9 cellular contexts compared by ENCODE assay signal in the genomic region with DNA sequence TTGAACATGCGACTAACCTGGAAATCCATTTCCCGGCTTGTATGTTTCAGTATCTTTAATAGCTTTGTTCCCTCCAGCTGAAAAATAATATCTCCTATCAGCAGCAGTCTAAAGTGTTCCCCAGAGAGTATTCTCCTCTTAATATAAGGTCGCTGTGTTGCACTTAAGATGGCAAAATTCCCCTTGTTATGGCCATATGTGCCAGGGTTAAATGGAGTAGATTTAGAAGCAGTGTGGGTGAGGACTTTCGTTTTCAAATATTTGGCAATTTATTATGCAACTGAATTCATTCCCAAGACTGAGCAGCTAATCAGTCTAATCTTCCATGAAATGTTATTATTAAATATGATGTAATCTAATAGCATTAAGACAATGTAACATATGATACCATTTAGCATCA. TPM values are rescaled to one million over a fixed set of nuclear protein-coding genes. Genes with fewer than 3 reads are reported as not detected.
DNase-seq lines count a peak whose midpoint lies in the region; ATAC-seq and TF ChIP-seq lines count a peak whose summit lies in the region.
"Had no signal": no experiment of that assay in that cellular context is flagged by ENCODE, and none has a peak within 500 bp of the region (broad histone marks: within the 10 kb centered on the region; RNA-seq: fewer than 3 reads in every experiment).

No MANE protein-coding gene starts in this region.

- H3K4me3 Mint-ChIP-seq in activated T-cell treated with anti-CD3 and anti-CD28 coated beads, Interleukin-2, amount 50 U/mL, for 24 hours, result peak overlapping the region; percentile 48

- intact Hi-C loops in spleen (cut with DNase I; ENCODE audit: low total_unique reads) (no loop called here), posterior cingulate gyrus (cut with DNase I) (no loop called here)

- 49 to 54% (median 52%) methylated on average over 4 of the region's 4 CpGs for WGBS in spleen, 5 donors

- no peaks in the 10 kb centered on the region for H3K27me3 Mint-ChIP-seq in activated T-cell treated with anti-CD3 and anti-CD28 coated beads, Interleukin-2, amount 50 U/mL, for 24 hours

- peak overlapping the region; percentile 94 for H3K27ac Mint-ChIP-seq in activated T-cell treated with anti-CD3 and anti-CD28 coated beads, Interleukin-2, amount 50 U/mL, for 24 hours

- H3K9me3 ChIP-seq in spleen, result no peaks in the 10 kb centered on the region

- peak overlapping the region in 5 of 8 donors; percentile 19 to 65 (median 43) for H3K27ac ChIP-seq in spleen

- no peaks in the 10 kb centered on the region for H3K27me3 ChIP-seq in spleen (replicated peaks in 1 of 7)

- H3K9me3 Mint-ChIP-seq in activated T-cell treated with anti-CD3 and anti-CD28 coated beads, Interleukin-2, amount 50 U/mL, for 24 hours, result no peaks in the 10 kb centered on the region

- peak overlapping the region; percentile 7; the same call in 1 of the 2 replicates for H3K4me3 ChIP-seq in Jurkat, Clone E6-1 (ENCODE audit: low read length)
- no peak overlapping the region for H3K4me3 ChIP-seq in spleen

- peaks cover 0 to 59% (median 26%) of the 10 kb centered on the region in 6 donors for H3K4me1 ChIP-seq in spleen

- no peak for TF ChIP-seq CTCF in spleen (IDR thresholded peaks at IDR 0.05 in 8 of 11, conservative IDR thresholded peaks at IDR 0.05 in 3 of 11)

- H3K4me1 Mint-ChIP-seq in activated T-cell treated with anti-CD3 and anti-CD28 coated beads, Interleukin-2, amount 50 U/mL, for 24 hours (ENCODE audit: low read depth), result peaks cover 90% of the 10 kb centered on the region

- DNase-seq in activated T-cell treated with anti-CD3 and anti-CD28 coated beads, Interleukin-2, amount 50 U/mL, for 24 hours, result no peak
- no peak for DNase-seq in activated T-cell treated with anti-CD3 and anti-CD28 coated beads for 4 hours
- no peak for DNase-seq in Jurkat, Clone E6-1 (ENCODE audit: low read depth, low spot score)
- no peak for DNase-seq in spleen
- DNase-seq in posterior cingulate gyrus, result no peak
- no peak for DNase-seq in kidney tubule cell (ENCODE audit: low spot score)
- DNase-seq in cerebellar nuclear complex (lab: John Stamatoyannopoulos, UW), result no peak
- DNase-seq: nucleus accumbens had no signal

- no peak for TF ChIP-seq POLR2A in spleen (IDR thresholded peaks at IDR 0.05)

- H3K36me3 Mint-ChIP-seq in activated T-cell treated with anti-CD3 and anti-CD28 coated beads, Interleukin-2, amount 50 U/mL, for 24 hours (ENCODE audit: low read depth), result no peaks in the 10 kb centered on the region

- ATAC-seq in HG02610 (IDR thresholded peaks at IDR 0.05; ENCODE audit: unreplicated experiment), result peak; percentile 27

- H3K36me3 ChIP-seq in spleen, result no peaks in the 10 kb centered on the region

RNA-seq across cellular contexts. Expression of gene ZPBP, which starts 54.9 kb away (rescaled TPM):
- not detected for polyA plus RNA-seq in Jurkat, Clone E6-1 (2012; ENCODE audit: insufficient read depth, insufficient read length)
- total RNA-seq in spleen, result not detected
- polyA plus RNA-seq in spleen, result not detected
